Comparison of ENCODE assay signal across 8 cellular contexts in genomic region chr5:71757590-71758543, GRCh38. TPM values are rescaled to one million over a fixed set of nuclear protein-coding genes. Genes with fewer than 3 reads are reported as not detected.
DNase-seq lines count a peak whose midpoint lies in the region; ATAC-seq and TF ChIP-seq lines count a peak whose summit lies in the region.

No MANE protein-coding gene starts in this region.

- intact Hi-C loops in spleen (cut with DNase I; ENCODE audit: low total_unique reads): no loop called here

- DNase-seq in DND-41 (peak; percentile 18), MG63 (peak; percentile 75), T follicular helper cell (ENCODE audit: low read depth) (peak; percentile 12), brain microvascular endothelial cell (peak; percentile 74), inferior parietal cortex (ENCODE audit: extremely low spot score) (peak; percentile 77), spleen (no peak), NCI-H2171 (lab: John Stamatoyannopoulos, UW) (no peak)

- H3K79me2 ChIP-seq in DND-41 (ENCODE audit: insufficient read depth, low read length): no peaks in the 10 kb centered on the region

- no peak overlapping the region for H3K9ac ChIP-seq in DND-41 (ENCODE audit: low read depth, low read length)

- TF ChIP-seq POLR2A in spleen (IDR thresholded peaks at IDR 0.05): no peak

- H3K36me3 ChIP-seq in DND-41 (ENCODE audit: insufficient read depth, low read length) (no peaks in the 10 kb centered on the region), MG63 (no peaks in the 10 kb centered on the region), brain microvascular endothelial cell (replicated peaks) (no peaks in the 10 kb centered on the region), spleen (no peaks in the 10 kb centered on the region)

- H3K4me1 ChIP-seq in DND-41 (ENCODE audit: insufficient read depth, low read length) (no peaks in the 10 kb centered on the region), spleen (peaks cover 0 to 8% (median 3%) of the 10 kb centered on the region in 6 donors)

- H3K4me3 ChIP-seq in DND-41 (ENCODE audit: low read depth in 1 of 2, low read length in 2 of 2) (no peak overlapping the region), MG63 (no peak overlapping the region), brain microvascular endothelial cell (ENCODE audit: low read depth, low read length) (peak overlapping the region; percentile 15), spleen (peak overlapping the region in 2 of 8 donors; percentile 18 to 33)

- WGBS in spleen, 5 donors: 23 to 26% (median 23%) methylated on average over 14 of the region's 14 CpGs

- H3K27ac ChIP-seq in DND-41 (ENCODE audit: low read length) (no peak overlapping the region), brain microvascular endothelial cell (no peak overlapping the region), spleen (no peak overlapping the region)

- H2AFZ ChIP-seq in DND-41 (ENCODE audit: low read depth, low read length): no peak overlapping the region

- peak; percentile 58 for TF ChIP-seq CTCF in DND-41 (IDR thresholded peaks at IDR 0.05; ENCODE audit: borderline replicate concordance, extremely low read depth, low read length, poor library complexity, severe bottlenecking)
- TF ChIP-seq CTCF in brain microvascular endothelial cell (IDR thresholded peaks at IDR 0.05; ENCODE audit: low read depth, low read length, missing control alignments): peak; percentile 91
- peak in 9 of 11 experiments; percentile 13 to 69 (median 60) for TF ChIP-seq CTCF in spleen (IDR thresholded peaks at IDR 0.05 in 8 of 11, conservative IDR thresholded peaks at IDR 0.05 in 3 of 11)

- peak; percentile 68; the same call in 2 of the 3 replicates for ATAC-seq in DND-41 (ENCODE audit: insufficient read depth, low read depth)
- ATAC-seq in GM21529 (IDR thresholded peaks at IDR 0.05; ENCODE audit: unreplicated experiment): peak; percentile 90

- no peaks in the 10 kb centered on the region for H4K20me1 ChIP-seq in DND-41 (ENCODE audit: insufficient read depth, low read length)

- H3K9me3 ChIP-seq in DND-41 (ENCODE audit: insufficient read depth, low read length, severe bottlenecking) (no peaks in the 10 kb centered on the region), MG63 (no peaks in the 10 kb centered on the region), spleen (no peaks in the 10 kb centered on the region)

- in situ Hi-C loops in brain microvascular endothelial cell (cut with HindIII; ENCODE audit: low pct_ligation_motif_present, low sequenced_read_pairs): no loop called here

- H3K27me3 ChIP-seq in DND-41 (ENCODE audit: insufficient read depth, low read length, poor library complexity) (peaks cover 3% of the 10 kb centered on the region), MG63 (no peaks in the 10 kb centered on the region), brain microvascular endothelial cell (replicated peaks) (no peaks in the 10 kb centered on the region), spleen (replicated peaks in 1 of 7) (no peaks in the 10 kb centered on the region)

- H3K4me2 ChIP-seq in DND-41 (ENCODE audit: insufficient read depth, low read length): no peak overlapping the region

RNA-seq across cellular contexts. Expression of gene CARTPT, which starts 38.8 kb away (rescaled TPM):
- not detected in 2 replicates for total RNA-seq in MG63 (2014; rRNA removed; shearing (Covaris generic); ENCODE audit: low replicate concordance)
- not detected for total RNA-seq in spleen
- polyA plus RNA-seq in spleen: not detected

Comparison
In these comparisons a context has a peak if more than half of its experiments do, and no peak if none do; other contexts are left out.
1. DNase-seq: peak in DND-41 (single experiment), MG63 (single experiment), T follicular helper cell (single experiment), brain microvascular endothelial cell (single experiment) and inferior parietal cortex (single experiment); none in spleen (single experiment) and NCI-H2171 (single experiment).
2. Peak in every context shown above with its lines, with median percentiles within 50 percentile points of each other: CTCF ChIP-seq.